ENCODE assay signal across 30 cellular contexts in the genomic region with DNA sequence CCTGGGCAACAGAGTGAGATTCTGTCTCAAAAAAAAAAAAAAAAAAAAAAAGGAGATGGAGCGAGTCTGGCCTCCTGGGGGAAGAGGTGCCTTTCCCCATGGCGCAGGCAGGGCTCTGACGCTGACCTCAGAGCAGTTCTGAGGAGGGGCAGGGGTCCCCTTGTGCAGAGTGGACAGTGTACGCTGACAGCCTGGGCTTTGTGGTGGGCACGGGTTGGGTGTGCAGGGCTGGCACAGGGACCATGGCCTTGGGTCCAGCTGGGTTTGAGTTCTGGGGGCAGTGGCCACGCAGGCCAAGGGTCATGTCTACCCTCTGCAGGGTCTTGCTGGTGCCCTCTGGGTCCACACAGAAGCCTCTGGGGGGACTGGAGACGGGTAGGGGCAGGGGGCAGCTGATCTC.
"Had no signal": no experiment of that assay in that cellular context is flagged by ENCODE, and none has a peak within 500 bp of the region (broad histone marks: within the 10 kb centered on the region; RNA-seq: fewer than 3 reads in every experiment).

No MANE protein-coding gene starts in this region.

- H3K36me3 Mint-ChIP-seq: naive B cell; naive thymus-derived CD8-positive, alpha-beta T cell; natural killer cell treated with Interleukin-12 subunit alpha and Interleukin-12 subunit beta and Interleukin-15 and Interleukin-18, amount 100 ng/mL, for 72 hours; stimulated activated memory B cell treated with anti-CD40 and anti-IgM and Interleukin-4, amounts not matched to agents 10 μg/mL and 1 μg/mL and 100 μg/mL, for 72 hours; type B pancreatic cell had no signal

- H3K4me1 ChIP-seq: pancreas, psoas muscle, right lobe of liver, sigmoid colon, suprapubic skin, testis, tibial artery, transverse colon, vagina had no signal

- DNase-seq: naive B cell; naive thymus-derived CD8-positive, alpha-beta T cell; nephron progenitor cell; occipital lobe; psoas muscle; right cardiac atrium; small intestine; stimulated activated CD4-positive, alpha-beta T cell treated with anti-CD3 and anti-CD28 coated beads, Interleukin-12 subunit alpha, Interleukin-12 subunit beta, amount 100 ng/mL, for 4 hours; stimulated activated CD4-positive, alpha-beta T cell treated with anti-CD3 and anti-CD28 coated beads, Interleukin-1b, Interleukin-23, amount 100 ng/mL, for 48 hours; stimulated activated CD4-positive, alpha-beta T cell treated with anti-CD3 and anti-CD28 coated beads, Interleukin-4, amount 100 ng/mL, for 1 hour; stimulated activated CD4-positive, alpha-beta T cell treated with anti-CD3 and anti-CD28 coated beads, Interleukin-4, amount 100 ng/mL, for 4 hours; stimulated activated CD8-positive, alpha-beta memory T cell treated with anti-CD3 and anti-CD28 coated beads, Interleukin-4, amount 100 ng/mL, for 48 hours; stimulated activated naive CD4-positive, alpha-beta T cell; stimulated activated naive CD8-positive, alpha-beta T cell treated with anti-CD3 and anti-CD28 coated beads, Interleukin-15, amount 100 ng/mL, for 72 hours; stimulated activated naive CD8-positive, alpha-beta T cell treated with anti-CD3 and anti-CD28 coated beads, Interleukin-15, Interleukin-2, amounts not matched to agents 100 U/mL and 50 U/mL, for 24 hours; substantia nigra; testis; tibial artery; transverse colon had no signal

- H3K27ac ChIP-seq: pancreas, psoas muscle, right lobe of liver, sigmoid colon, suprapubic skin, testis, tibial artery, transverse colon, vagina had no signal

- FAIRE-seq: pancreas, small intestine, urothelium cell line had no signal

- H3K27ac Mint-ChIP-seq: naive B cell; naive thymus-derived CD8-positive, alpha-beta T cell; natural killer cell treated with Interleukin-12 subunit alpha and Interleukin-12 subunit beta and Interleukin-15 and Interleukin-18, amount 100 ng/mL, for 72 hours; nephron progenitor cell; progenitor cell of endocrine pancreas; stimulated activated memory B cell treated with anti-CD40 and anti-IgM and Interleukin-4, amounts not matched to agents 10 μg/mL and 1 μg/mL and 100 μg/mL, for 72 hours; stimulated activated naive CD8-positive, alpha-beta T cell treated with anti-CD3 and anti-CD28 coated beads, Interleukin-15, amount 100 ng/mL, for 72 hours; type B pancreatic cell had no signal

- H3K4me1 Mint-ChIP-seq: naive thymus-derived CD8-positive, alpha-beta T cell; stimulated activated memory B cell treated with anti-CD40 and anti-IgM and Interleukin-4, amounts not matched to agents 10 μg/mL and 1 μg/mL and 100 μg/mL, for 72 hours; stimulated activated naive CD8-positive, alpha-beta T cell treated with anti-CD3 and anti-CD28 coated beads, Interleukin-15, amount 100 ng/mL, for 72 hours had no signal

- H3K4me3 ChIP-seq: pancreas, psoas muscle, right lobe of liver, sigmoid colon, suprapubic skin, testis, tibial artery, transverse colon, vagina had no signal

- H3K4me3 Mint-ChIP-seq: naive B cell; naive thymus-derived CD8-positive, alpha-beta T cell; natural killer cell treated with Interleukin-12 subunit alpha and Interleukin-12 subunit beta and Interleukin-15 and Interleukin-18, amount 100 ng/mL, for 72 hours; nephron progenitor cell; neural crest cell; stimulated activated memory B cell treated with anti-CD40 and anti-IgM and Interleukin-4, amounts not matched to agents 10 μg/mL and 1 μg/mL and 100 μg/mL, for 72 hours; stimulated activated naive CD8-positive, alpha-beta T cell treated with anti-CD3 and anti-CD28 coated beads, Interleukin-15, amount 100 ng/mL, for 72 hours; type B pancreatic cell had no signal

- H3K27me3 ChIP-seq: pancreas, right lobe of liver, testis, transverse colon, vagina had no signal

- H3K9me3 ChIP-seq: pancreas, psoas muscle, right lobe of liver, sigmoid colon, suprapubic skin, testis, tibial artery, transverse colon, vagina had no signal

- H3K36me3 ChIP-seq: pancreas, right lobe of liver, sigmoid colon, suprapubic skin, tibial artery, transverse colon, vagina had no signal

- H3K9me3 Mint-ChIP-seq: naive thymus-derived CD8-positive, alpha-beta T cell; natural killer cell treated with Interleukin-12 subunit alpha and Interleukin-12 subunit beta and Interleukin-15 and Interleukin-18, amount 100 ng/mL, for 72 hours; nephron progenitor cell; neural crest cell; stimulated activated naive CD8-positive, alpha-beta T cell treated with anti-CD3 and anti-CD28 coated beads, Interleukin-15, amount 100 ng/mL, for 72 hours; type B pancreatic cell had no signal

- ATAC-seq: naive thymus-derived CD8-positive, alpha-beta T cell; pancreas; psoas muscle; right cardiac atrium; stimulated activated memory B cell treated with anti-CD40 and anti-IgM and Interleukin-4, amounts not matched to agents 10 μg/mL and 1 μg/mL and 100 μg/mL, for 72 hours; stimulated activated naive CD8-positive, alpha-beta T cell treated with anti-CD3 and anti-CD28 coated beads, Interleukin-15, amount 100 ng/mL, for 72 hours; stimulated activated naive CD8-positive, alpha-beta T cell treated with anti-CD3 and anti-CD28 coated beads, Interleukin-15, Interleukin-2, amounts not matched to agents 100 U/mL and 50 U/mL, for 24 hours had no signal
